ENCODE assay signal across 9 cellular contexts in the genomic region with DNA sequence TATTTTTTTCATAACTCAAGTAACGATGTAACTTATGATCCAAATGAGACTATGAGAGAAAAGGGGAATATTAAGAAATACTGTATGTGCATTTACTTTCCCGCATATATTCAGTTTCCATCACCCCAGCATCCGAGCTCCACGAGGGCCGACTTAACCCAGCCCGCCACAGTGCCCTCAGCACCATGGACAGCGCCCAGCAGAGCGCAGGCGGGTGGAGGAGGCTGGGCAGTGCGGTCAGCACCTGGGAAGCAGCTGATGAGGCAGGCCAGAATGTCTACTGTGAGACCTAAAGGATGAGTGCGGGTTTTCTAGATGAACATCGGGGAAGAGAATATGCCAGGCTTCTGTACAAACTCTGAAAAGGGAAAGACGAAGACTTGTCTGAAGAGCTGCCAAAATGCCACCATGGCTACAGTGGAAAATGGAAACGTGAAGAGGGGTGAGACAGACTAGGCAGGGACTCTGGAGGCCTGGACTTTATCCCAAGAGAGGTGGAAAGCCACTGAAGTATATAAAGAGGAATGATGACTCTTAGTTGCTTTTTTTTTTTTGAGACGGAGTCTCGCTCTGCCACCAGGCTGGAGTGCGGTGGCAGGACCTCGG. TPM values are rescaled to one million over a fixed set of nuclear protein-coding genes. Genes with fewer than 3 reads are reported as not detected.
DNase-seq lines count a peak whose midpoint lies in the region; ATAC-seq and TF ChIP-seq lines count a peak whose summit lies in the region.
"Had no signal": no experiment of that assay in that cellular context is flagged by ENCODE, and none has a peak within 500 bp of the region (broad histone marks: within the 10 kb centered on the region; RNA-seq: fewer than 3 reads in every experiment).

No MANE protein-coding gene starts in this region.

- no peak for TF ChIP-seq EP300 in ovary (IDR thresholded peaks at IDR 0.05)

- peak; percentile 74 for DNase-seq in activated effector memory CD4-positive, alpha-beta T cell treated with anti-CD3 and anti-CD28 coated beads, Interleukin-2, amount 50 U/mL, for 16 hours
- DNase-seq in activated effector memory CD4-positive, alpha-beta T cell treated with Interleukin-2 at 50 U/mL for 16 hours, result no peak
- peak; percentile 24 for DNase-seq in activated CD8-positive, alpha-beta memory T cell treated with anti-CD3 and anti-CD28 coated beads, Interleukin-2, amount 50 U/mL, for 4 hours
- DNase-seq in foreskin keratinocyte, result peak; percentile 14 to 28
- peak; percentile 25 to 71 (median 61) for DNase-seq in ovary
- no peak for DNase-seq in T1000 (lab: John Stamatoyannopoulos, UW)

- WGBS in ovary, 3 donors, result 20 to 29% (median 25%) methylated on average over 18 of the region's 18 CpGs

- H3K4me3 ChIP-seq in ovary, result no peak overlapping the region

- peak; percentile 50 for ATAC-seq in foreskin keratinocyte
- ATAC-seq in HG02678 (IDR thresholded peaks at IDR 0.05; ENCODE audit: unreplicated experiment), result no peak
- ATAC-seq in HG03025 (IDR thresholded peaks at IDR 0.05; ENCODE audit: low FRiP score, unreplicated experiment), result no peak

- intact Hi-C loops in ovary (cut with DNase I), result no loop called here

- no peaks in the 10 kb centered on the region for H3K4me1 ChIP-seq in foreskin keratinocyte
- no peaks in the 10 kb centered on the region for H3K4me1 ChIP-seq in ovary (ENCODE audit: insufficient read depth)
- H3K4me1 ChIP-seq: parathyroid adenoma had no signal

- TF ChIP-seq CTCF in foreskin keratinocyte (conservative IDR thresholded peaks at IDR 0.05), result no peak
- no peak for TF ChIP-seq CTCF in ovary (IDR thresholded peaks at IDR 0.05)

- H3K36me3 ChIP-seq in ovary, result no peaks in the 10 kb centered on the region

- H3K27me3 ChIP-seq in foreskin keratinocyte (peaks cover 49% of the 10 kb centered on the region), ovary (no peaks in the 10 kb centered on the region)

- no peak for TF ChIP-seq POLR2A in ovary (IDR thresholded peaks at IDR 0.05)

- no peaks in the 10 kb centered on the region for H3K9me3 ChIP-seq in ovary

- no peak overlapping the region for H3K27ac ChIP-seq in foreskin keratinocyte
- no peak overlapping the region for H3K27ac ChIP-seq in ovary
- H3K27ac ChIP-seq: parathyroid adenoma had no signal

RNA-seq across cellular contexts. Expression of gene MED27, which starts 34.5 kb away (rescaled TPM):
- total RNA-seq in foreskin keratinocyte (26.1 and 35.9 TPM in 2 replicates), ovary (10 to 100 TPM in 6 of 7 donors, 1 to 10 TPM in 1; 7.6 to 24.9 (median 17.4) TPM)
- polyA plus RNA-seq in foreskin keratinocyte (39.7 and 45.8 TPM in 2 replicates), ovary (10 to 100 TPM; 17.0 to 19.7 TPM)

RNA-seq across cellular contexts. Expression of gene NTNG2, which starts 47.7 kb away (rescaled TPM):
- total RNA-seq in foreskin keratinocyte (under 0.01 and 0.03 TPM in 2 replicates), ovary (1 to 10 TPM in 4 of 7 donors, under 1 TPM in 3; 0.12 to 2.6 (median 1.5) TPM)
- polyA plus RNA-seq in foreskin keratinocyte (0.06 and 0.16 TPM in 2 replicates), ovary (under 1 TPM; 0.23 to 0.39 TPM)

Comparison
In these comparisons a context has a peak if more than half of its experiments do, and no peak if none do; other contexts are left out.
1. DNase-seq: peak in activated effector memory CD4-positive, alpha-beta T cell treated with anti-CD3 and anti-CD28 coated beads, Interleukin-2, amount 50 U/mL, for 16 hours (single experiment), activated CD8-positive, alpha-beta memory T cell treated with anti-CD3 and anti-CD28 coated beads, Interleukin-2, amount 50 U/mL, for 4 hours (single experiment), foreskin keratinocyte (2 of 2) and ovary (5 of 5); none in activated effector memory CD4-positive, alpha-beta T cell treated with Interleukin-2 at 50 U/mL for 16 hours (single experiment) and T1000 (single experiment).